In genomic region chr18:9890191-9890590, GRCh38 we compare ENCODE assay signal across 9 cellular contexts. TPM values are rescaled to one million over a fixed set of nuclear protein-coding genes. Genes with fewer than 3 reads are reported as not detected.
"Had no signal": no experiment of that assay in that cellular context is flagged by ENCODE, and none has a peak within 500 bp of the region (broad histone marks: within the 10 kb centered on the region; RNA-seq: fewer than 3 reads in every experiment).

No MANE protein-coding gene starts in this region.

- H2AFZ ChIP-seq: GM23338 had no signal

- FAIRE-seq: H1, H54, HepG2 had no signal

- H3K4me2 ChIP-seq: GM23338 had no signal

- H3K27ac Mint-ChIP-seq: GM23338, IgD-negative memory B cell had no signal

- H3K4me3 ChIP-seq: GM23338 had no signal

- H3K4me1 Mint-ChIP-seq: GM23338, IgD-negative memory B cell had no signal

- H3K27ac ChIP-seq: HL-60 had no signal

- H3K36me3 Mint-ChIP-seq: IgD-negative memory B cell had no signal

- H3K4me3 Mint-ChIP-seq: GM23338, H9, IgD-negative memory B cell had no signal

- DNase-seq: H9, HCEC 1CT, KG1 had no signal

- ATAC-seq: GM23338, HepG2 had no signal

- H3K9me3 Mint-ChIP-seq: GM23338, H9, IgD-negative memory B cell had no signal

RNA-seq across cellular contexts. Expression of gene TXNDC2, which starts 4.4 kb away (rescaled TPM):
- total RNA-seq: GM23338, HepG2 had no signal
- polyA plus RNA-seq: H1, HepG2, IgD-negative memory B cell had no signal
